ENCODE assay signal across 12 cellular contexts in genomic region chr11:106466441-106467190, GRCh38.
DNase-seq lines count a peak whose midpoint lies in the region; ATAC-seq and FAIRE-seq lines count a peak whose summit lies in the region.
"Had no signal": no experiment of that assay in that cellular context is flagged by ENCODE, and none has a peak within 500 bp of the region (broad histone marks: within the 10 kb centered on the region; RNA-seq: fewer than 3 reads in every experiment).

No MANE protein-coding gene starts in this region.

- peak; percentile 32 for DNase-seq in GM04504 (ENCODE audit: low read depth)
- peak; percentile 17 for DNase-seq in RCC 7860 (ENCODE audit: low spot score)
- peak; percentile 61 for DNase-seq in fibroblast of gingiva (ENCODE audit: low read depth)
- peak; percentile 89 for DNase-seq in renal cortical epithelial cell (ENCODE audit: low read depth)
- DNase-seq in Right ventricle myocardium superior = no peak
- DNase-seq: activated CD4-positive, alpha-beta T cell treated with anti-CD3 and anti-CD28 coated beads, Interleukin-2, amount 50 U/mL, for 1 hour; midbrain; NCI-H187 treated with DMSO at 0.1 percent for 48 hours had no signal

- ATAC-seq in GM21526 (IDR thresholded peaks at IDR 0.05; ENCODE audit: low FRiP score, unreplicated experiment) = no peak
- no peak for ATAC-seq in HG03039 (IDR thresholded peaks at IDR 0.05; ENCODE audit: unreplicated experiment)
- no peak for ATAC-seq in Right ventricle myocardium superior (ENCODE audit: poor library complexity)
- no peak for ATAC-seq in GM21825 (IDR thresholded peaks at IDR 0.05; ENCODE audit: unreplicated experiment)
- ATAC-seq: HCT116 had no signal

- FAIRE-seq in RCC 7860 (lab: Jason Lieb, UNC) = no peak

- intact Hi-C loops in Right ventricle myocardium superior (cut with DNase I) = no loop called here
